In the genomic region with DNA sequence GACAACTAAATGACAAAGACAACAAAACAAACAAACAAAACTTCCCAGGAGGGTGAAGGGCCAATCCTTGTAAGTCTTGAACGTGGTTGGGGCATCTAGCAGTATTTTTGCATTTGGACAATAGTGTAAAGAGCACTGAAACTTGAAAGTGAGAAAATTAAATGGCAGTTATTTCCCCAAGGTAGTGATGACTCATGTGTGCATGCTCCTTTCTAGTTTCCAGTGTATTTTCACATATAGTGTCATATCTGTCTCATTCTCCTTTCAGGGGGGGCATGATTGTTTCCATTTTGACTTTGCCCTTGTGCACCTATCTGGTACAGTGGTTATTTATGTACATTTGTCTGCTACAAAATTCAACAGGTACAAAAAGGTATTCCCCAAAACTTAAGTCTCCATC, we compare ENCODE assay signal across 12 cellular contexts. TPM values are rescaled to one million over a fixed set of nuclear protein-coding genes. Genes with fewer than 3 reads are reported as not detected.
DNase-seq lines count a peak whose midpoint lies in the region; ATAC-seq and TF ChIP-seq lines count a peak whose summit lies in the region.
"Had no signal": no experiment of that assay in that cellular context is flagged by ENCODE, and none has a peak within 500 bp of the region (broad histone marks: within the 10 kb centered on the region; RNA-seq: fewer than 3 reads in every experiment).

No MANE protein-coding gene starts in this region.

- peaks cover 2% of the 10 kb centered on the region for H3K9me3 Mint-ChIP-seq in activated naive CD4-positive, alpha-beta T cell treated with anti-CD3 and anti-CD28 coated beads for 36 hours
- H3K9me3 Mint-ChIP-seq in stimulated activated naive CD8-positive, alpha-beta T cell treated with anti-CD3 and anti-CD28 coated beads, Interleukin-15, Interleukin-2, amounts not matched to agents 100 ng/mL and 50 ng/mL, for 24 hours = no peaks in the 10 kb centered on the region
- H3K9me3 Mint-ChIP-seq in osteocyte (ENCODE audit: unreplicated experiment) = peaks cover 9% of the 10 kb centered on the region

- CTCF ChIA-PET in activated naive CD4-positive, alpha-beta T cell treated with anti-CD3 and anti-CD28 coated beads for 36 hours (lab: Charles Lee) = interaction anchor here (0.6 to 1.2 kb wide), 2 partner anchors 63 to 151 kb away, joined by 3 read pairs; no protein-coding TSS in a partner anchor

- intact Hi-C loops in activated naive CD4-positive, alpha-beta T cell treated with anti-CD3 and anti-CD28 coated beads for 36 hours (cut with micrococcal nuclease) = loop anchor here (1.0 kb wide), 2 partner anchors 228 to 284 kb away; no protein-coding TSS in a partner anchor

- DNase-seq in activated naive CD4-positive, alpha-beta T cell treated with anti-CD3 and anti-CD28 coated beads for 36 hours = peak; percentile 35
- DNase-seq in activated naive CD4-positive, alpha-beta T cell treated with Interleukin-2 at 50 U/mL for 16 hours = no peak
- DNase-seq in osteocyte (ENCODE audit: extremely low spot score, unreplicated experiment) = no peak
- DNase-seq in GOT3 (lab: John Stamatoyannopoulos, UW) = no peak
- no peak for DNase-seq in stimulated activated CD4-positive, alpha-beta T cell treated with anti-CD3 and anti-CD28 coated beads, Interleukin-2, amount 100 ng/mL, for 24 hours
- DNase-seq: activated CD4-positive, CD25-positive, alpha-beta regulatory T cell; body of pancreas; midbrain; tibial artery had no signal

- peak; percentile 79 for ATAC-seq in GM21825 (IDR thresholded peaks at IDR 0.05; ENCODE audit: unreplicated experiment)
- peak; percentile 87 for ATAC-seq in HG03442 (IDR thresholded peaks at IDR 0.05; ENCODE audit: unreplicated experiment)
- ATAC-seq: body of pancreas had no signal

- no peaks in the 10 kb centered on the region for H3K27me3 Mint-ChIP-seq in activated naive CD4-positive, alpha-beta T cell treated with anti-CD3 and anti-CD28 coated beads for 36 hours (ENCODE audit: low read depth)
- H3K27me3 Mint-ChIP-seq in stimulated activated naive CD8-positive, alpha-beta T cell treated with anti-CD3 and anti-CD28 coated beads, Interleukin-15, Interleukin-2, amounts not matched to agents 100 ng/mL and 50 ng/mL, for 24 hours = no peaks in the 10 kb centered on the region
- no peaks in the 10 kb centered on the region for H3K27me3 Mint-ChIP-seq in osteocyte (ENCODE audit: unreplicated experiment)

- H3K4me1 Mint-ChIP-seq in activated naive CD4-positive, alpha-beta T cell treated with anti-CD3 and anti-CD28 coated beads for 36 hours (ENCODE audit: low read depth) = peaks cover 61% of the 10 kb centered on the region
- peaks cover 61% of the 10 kb centered on the region for H3K4me1 Mint-ChIP-seq in stimulated activated naive CD8-positive, alpha-beta T cell treated with anti-CD3 and anti-CD28 coated beads, Interleukin-15, Interleukin-2, amounts not matched to agents 100 ng/mL and 50 ng/mL, for 24 hours (ENCODE audit: low read depth)
- H3K4me1 Mint-ChIP-seq in osteocyte (ENCODE audit: unreplicated experiment) = peaks cover 12% of the 10 kb centered on the region

- peaks cover 7% of the 10 kb centered on the region for H3K36me3 Mint-ChIP-seq in activated naive CD4-positive, alpha-beta T cell treated with anti-CD3 and anti-CD28 coated beads for 36 hours (ENCODE audit: low read depth)
- H3K36me3 Mint-ChIP-seq in stimulated activated naive CD8-positive, alpha-beta T cell treated with anti-CD3 and anti-CD28 coated beads, Interleukin-15, Interleukin-2, amounts not matched to agents 100 ng/mL and 50 ng/mL, for 24 hours (ENCODE audit: low read depth) = peaks cover 30% of the 10 kb centered on the region
- peaks cover 5% of the 10 kb centered on the region for H3K36me3 Mint-ChIP-seq in osteocyte (ENCODE audit: unreplicated experiment)

- TF ChIP-seq CTCF in osteocyte (IDR thresholded peaks at IDR 0.05) = no peak

- no peak overlapping the region for H3K4me3 Mint-ChIP-seq in activated naive CD4-positive, alpha-beta T cell treated with anti-CD3 and anti-CD28 coated beads for 36 hours
- peak overlapping the region; percentile 6 for H3K4me3 Mint-ChIP-seq in stimulated activated naive CD8-positive, alpha-beta T cell treated with anti-CD3 and anti-CD28 coated beads, Interleukin-15, Interleukin-2, amounts not matched to agents 100 ng/mL and 50 ng/mL, for 24 hours
- no peak overlapping the region for H3K4me3 Mint-ChIP-seq in osteocyte (ENCODE audit: unreplicated experiment)

- H3K27ac Mint-ChIP-seq in activated naive CD4-positive, alpha-beta T cell treated with anti-CD3 and anti-CD28 coated beads for 36 hours = no peak overlapping the region
- peak overlapping the region; percentile 42 for H3K27ac Mint-ChIP-seq in stimulated activated naive CD8-positive, alpha-beta T cell treated with anti-CD3 and anti-CD28 coated beads, Interleukin-15, Interleukin-2, amounts not matched to agents 100 ng/mL and 50 ng/mL, for 24 hours
- no peak overlapping the region for H3K27ac Mint-ChIP-seq in osteocyte (ENCODE audit: unreplicated experiment)

RNA-seq across cellular contexts. Expression of gene CERS6, which starts 39.5 kb away (rescaled TPM):
- 1 to 10 TPM; 9.7 to 10.0 TPM for total RNA-seq in activated naive CD4-positive, alpha-beta T cell treated with anti-CD3 and anti-CD28 coated beads for 36 hours
- total RNA-seq in osteocyte = 29.8 and 30.9 TPM in 2 replicates
